In genomic region chr9:21813575-21814473, GRCh38 we compare ENCODE assay signal across 8 cellular contexts. TPM values are rescaled to one million over a fixed set of nuclear protein-coding genes. Genes with fewer than 3 reads are reported as not detected.
DNase-seq lines count a peak whose midpoint lies in the region; ATAC-seq and TF ChIP-seq lines count a peak whose summit lies in the region.

No MANE protein-coding gene starts in this region.

- H3K79me2 ChIP-seq in fibroblast of lung (ENCODE audit: control insufficient read depth, insufficient read depth, low read length) = peaks cover 34% of the 10 kb centered on the region

- no peaks in the 10 kb centered on the region for H3K9me3 ChIP-seq in fibroblast of lung (ENCODE audit: control insufficient read depth, insufficient read depth, low read depth, low read length)

- H3K36me3 ChIP-seq in fibroblast of lung (ENCODE audit: control insufficient read depth, insufficient read depth, low read length) = peaks cover 14% of the 10 kb centered on the region

- peaks cover 2% of the 10 kb centered on the region for H3K9me3 Mint-ChIP-seq in neural crest cell

- TF ChIP-seq CTCF in fibroblast of lung (conservative IDR thresholded peaks at IDR 0.05 in 1 of 2, IDR thresholded peaks at IDR 0.05 in 1 of 2; ENCODE audit: low read depth in 1 of 2, low read length in 2 of 2) (peak; percentile 70 to 78), neural crest cell (conservative IDR thresholded peaks at IDR 0.05) (peak; percentile 90)

- no peak overlapping the region for H2AFZ ChIP-seq in fibroblast of lung (ENCODE audit: low read length)

- no peak overlapping the region for H3K4me2 ChIP-seq in fibroblast of lung (ENCODE audit: extremely low read depth, insufficient read depth, low read length)

- H3K4me1 ChIP-seq in fibroblast of lung (ENCODE audit: control insufficient read depth, extremely low read depth, insufficient read depth, low read length) = peaks cover 8% of the 10 kb centered on the region

- H4K20me1 ChIP-seq in fibroblast of lung (ENCODE audit: control insufficient read depth, extremely low read depth, insufficient read depth, low read length) = no peaks in the 10 kb centered on the region

- H3K4me1 Mint-ChIP-seq in neural crest cell = peaks cover 10% of the 10 kb centered on the region

- H3K4me3 Mint-ChIP-seq in neural crest cell = no peak overlapping the region

- no peak overlapping the region for H3K9ac ChIP-seq in fibroblast of lung (ENCODE audit: insufficient read depth, low read length)

- H3K36me3 Mint-ChIP-seq in neural crest cell (ENCODE audit: low read depth) = peaks cover 40% of the 10 kb centered on the region

- no peaks in the 10 kb centered on the region for H3K27me3 ChIP-seq in fibroblast of lung (ENCODE audit: control insufficient read depth, insufficient read depth, low read length)

- H3K27ac Mint-ChIP-seq in neural crest cell (ENCODE audit: unreplicated experiment) = no peak overlapping the region

- DNase-seq in AML-193 (lab: John Stamatoyannopoulos, UW) (peak; percentile 82 to 83), NCI-H69 (lab: John Stamatoyannopoulos, UW) (peak; percentile 86), fibroblast of lung (ENCODE audit: low read depth in 2 of 2) (peak; percentile 78 to 88), neural crest cell (ENCODE audit: low read depth, low spot score) (peak; percentile 51)
- DNase-seq in activated CD8-positive, alpha-beta memory T cell treated with anti-CD3 and anti-CD28 coated beads, Interleukin-2, amount 50 U/mL, for 24 hours (ENCODE audit: extremely low read depth) = peak; percentile 9

- ATAC-seq in GM18520 (IDR thresholded peaks at IDR 0.05; ENCODE audit: unreplicated experiment) (peak; percentile 24), HG03439 (IDR thresholded peaks at IDR 0.05; ENCODE audit: unreplicated experiment) (peak; percentile 45), HG02623 (IDR thresholded peaks at IDR 0.05; ENCODE audit: unreplicated experiment) (no peak)

- no peaks in the 10 kb centered on the region for H3K27me3 Mint-ChIP-seq in neural crest cell (ENCODE audit: low read depth)

- peak overlapping the region; percentile 9 for H3K27ac ChIP-seq in fibroblast of lung (ENCODE audit: insufficient read depth, low read length)

- H3K4me3 ChIP-seq in fibroblast of lung (replicated peaks in 1 of 4; ENCODE audit: control extremely low read depth in 1 of 4, insufficient read depth in 1 of 4, low read depth in 3 of 4, low read length in 4 of 4) = no peak overlapping the region

RNA-seq across cellular contexts. Expression of gene MTAP, which starts 11.4 kb away (rescaled TPM):
- total RNA-seq in fibroblast of lung = 27.6 and 28.8 TPM in 2 replicates
- polyA plus RNA-seq in fibroblast of lung = 20.0 and 31.1 TPM in 2 replicates
- polyA plus RNA-seq in fibroblast of lung (2012) = 15.9 and 26.2 TPM in 2 replicates
- polyA minus RNA-seq in fibroblast of lung (ENCODE audit: low replicate concordance) = 21.1 and 22.6 TPM in 2 replicates
- total RNA-seq in neural crest cell = 90.1 and 106 TPM in 2 replicates

Comparison
In these comparisons a context has a peak if more than half of its experiments do, and no peak if none do; other contexts are left out.
1. DNase-seq: peak in every context shown above with its lines; median percentile 86 in NCI-H69; 83 in fibroblast of lung; 82 in AML-193; 51 in neural crest cell; 9 in activated CD8-positive, alpha-beta memory T cell treated with anti-CD3 and anti-CD28 coated beads, Interleukin-2, amount 50 U/mL, for 24 hours.